In genomic region chr3:195195321-195196209, GRCh38 we compare ENCODE assay signal across 11 cellular contexts.
A peak's percentile ranks its signal among the peaks of the same experiment; 100 is the strongest.
DNase-seq lines count a peak whose midpoint lies in the region; ATAC-seq and TF ChIP-seq lines count a peak whose summit lies in the region.
"Had no signal": no experiment of that assay in that cellular context is flagged by ENCODE, and none has a peak within 500 bp of the region (broad histone marks: within the 10 kb centered on the region; RNA-seq: fewer than 3 reads in every experiment).

No MANE protein-coding gene starts in this region.

- no peak overlapping the region for H3K27ac Mint-ChIP-seq in naive thymus-derived CD8-positive, alpha-beta T cell

- H3K4me1 ChIP-seq in right atrium auricular region (peaks cover 0 to 20% of the 10 kb centered on the region in 2 donors), transverse colon (peaks cover 0 to 14% (median 4%) of the 10 kb centered on the region in 4 donors)
- H3K4me1 ChIP-seq: psoas muscle had no signal

- no peaks in the 10 kb centered on the region for H3K36me3 ChIP-seq in right atrium auricular region
- no peaks in the 10 kb centered on the region for H3K36me3 ChIP-seq in transverse colon

- peaks cover under 1 to 10% (median 9%) of the 10 kb centered on the region in 3 donors for H3K36me3 Mint-ChIP-seq in naive thymus-derived CD8-positive, alpha-beta T cell

- DNase-seq in activated effector memory CD4-positive, alpha-beta T cell treated with anti-CD3 and anti-CD28 coated beads, Interleukin-2, amount 50 U/mL, for 16 hours, result peak; percentile 49
- DNase-seq in activated effector memory CD4-positive, alpha-beta T cell treated with Interleukin-2 at 50 U/mL for 16 hours, result no peak
- DNase-seq in right atrium auricular region (ENCODE audit: low spot score) (peak; percentile 44), transverse colon (no peak), HCEC 1CT (no peak), mucosa of gallbladder (ENCODE audit: low spot score) (no peak)
- no peak for DNase-seq in naive thymus-derived CD8-positive, alpha-beta T cell
- DNase-seq: CD4-positive, alpha-beta memory T cell; stimulated activated naive CD4-positive, alpha-beta T cell treated with Interleukin-2 at 50 U/mL for 16 hours had no signal

- H3K4me3 Mint-ChIP-seq in naive thymus-derived CD8-positive, alpha-beta T cell, result no peak overlapping the region

- H3K9me3 Mint-ChIP-seq in naive thymus-derived CD8-positive, alpha-beta T cell, result peaks cover 0 to 15% (median 11%) of the 10 kb centered on the region in 9 donors

- no peak for TF ChIP-seq EP300 in transverse colon (IDR thresholded peaks at IDR 0.05; ENCODE audit: low read depth)

- H3K4me1 Mint-ChIP-seq in naive thymus-derived CD8-positive, alpha-beta T cell, result peaks cover 12 to 23% (median 16%) of the 10 kb centered on the region in 4 donors

- no peak for TF ChIP-seq POLR2A in transverse colon (IDR thresholded peaks at IDR 0.05)

- in situ Hi-C loops in transverse colon (cut with MboI; ENCODE audit: low pct_ligation_motif_present in 1 of 4, low pct_unique_long_range_greater_than_20kb in 1 of 4, low sequenced_read_pairs in 3 of 4), result no loop called here

- H3K27me3 ChIP-seq in right atrium auricular region (no peaks in the 10 kb centered on the region), transverse colon (no peaks in the 10 kb centered on the region)

- intact Hi-C loops in transverse colon (cut with DNase I; ENCODE audit: low total_unique reads), result no loop called here

- no peaks in the 10 kb centered on the region for H3K27me3 Mint-ChIP-seq in naive thymus-derived CD8-positive, alpha-beta T cell
- H3K27me3 Mint-ChIP-seq: CD4-positive, alpha-beta memory T cell had no signal

- peak overlapping the region in 1 of 2 donors; percentile 1 for H3K27ac ChIP-seq in right atrium auricular region
- H3K27ac ChIP-seq in transverse colon, result peak overlapping the region; percentile 3 to 57 (median 40)
- H3K27ac ChIP-seq: psoas muscle had no signal

- peak; percentile 20 for ATAC-seq in SK-N-SH treated with all-trans-retinoic acid at 6 μM for 48 hours
- ATAC-seq in naive thymus-derived CD8-positive, alpha-beta T cell, result no peak

- H3K9me3 ChIP-seq in right atrium auricular region (peaks cover 0 to 12% of the 10 kb centered on the region in 2 donors), transverse colon (peaks cover 0 to 5% of the 10 kb centered on the region in 2 donors)

- POLR2A ChIA-PET in naive thymus-derived CD8-positive, alpha-beta T cell (lab: Charles Lee), result no interaction called here

- TF ChIP-seq CTCF in right atrium auricular region (IDR thresholded peaks at IDR 0.05) (no peak), transverse colon (IDR thresholded peaks at IDR 0.05) (no peak)

- 86% methylated on average over 16 of the region's 17 CpGs; no CpG with 5 or more reads in 1 of the 2 donors for WGBS in transverse colon (ENCODE audit: low coverage in 1 of 2), 2 donors

- H3K4me3 ChIP-seq in right atrium auricular region, result no peak overlapping the region
- H3K4me3 ChIP-seq in transverse colon, result no peak overlapping the region
- H3K4me3 ChIP-seq: psoas muscle had no signal

TF ChIP-seq in SK-N-SH treated with all-trans-retinoic acid at 6 μM for 48 hours, 23 proteins besides CTCF, POLR2A, EP300 and RAD21:
- no peak for TF ChIP-seq CSRNP3 (CRISPR knock-in tag; IDR thresholded peaks at IDR 0.05)
- TF ChIP-seq ZNF70 (CRISPR knock-in tag; IDR thresholded peaks at IDR 0.05), result no peak
- no peak for TF ChIP-seq OSR1 (CRISPR knock-in tag; IDR thresholded peaks at IDR 0.05)
- TF ChIP-seq TCF4 (CRISPR knock-in tag; IDR thresholded peaks at IDR 0.05; ENCODE audit: borderline replicate concordance), result no peak
- TF ChIP-seq ZC3H10 (CRISPR knock-in tag; IDR thresholded peaks at IDR 0.05), result no peak
- TF ChIP-seq PATZ1 (CRISPR knock-in tag; IDR thresholded peaks at IDR 0.05; ENCODE audit: borderline replicate concordance), result no peak
- no peak for TF ChIP-seq BACH2 (CRISPR knock-in tag; IDR thresholded peaks at IDR 0.05; ENCODE audit: borderline replicate concordance)
- no peak for TF ChIP-seq TOX (CRISPR knock-in tag; IDR thresholded peaks at IDR 0.05; ENCODE audit: borderline replicate concordance)
- TF ChIP-seq POU6F1 (CRISPR knock-in tag; IDR thresholded peaks at IDR 0.05; ENCODE audit: borderline replicate concordance, low read depth), result no peak
- no peak for TF ChIP-seq ZFP3 (CRISPR knock-in tag; IDR thresholded peaks at IDR 0.05)
- no peak for TF ChIP-seq CREB5 (CRISPR knock-in tag; IDR thresholded peaks at IDR 0.05; ENCODE audit: low read depth)
- TF ChIP-seq ARNTL (CRISPR knock-in tag; IDR thresholded peaks at IDR 0.05; ENCODE audit: borderline replicate concordance, low read depth), result no peak
- no peak for TF ChIP-seq ZFP30 (CRISPR knock-in tag; IDR thresholded peaks at IDR 0.05)

Comparison
In these comparisons a context has a peak if more than half of its experiments do, and no peak if none do; other contexts are left out.
1. DNase-seq: peak in activated effector memory CD4-positive, alpha-beta T cell treated with anti-CD3 and anti-CD28 coated beads, Interleukin-2, amount 50 U/mL, for 16 hours (single experiment) and right atrium auricular region (single experiment); none in activated effector memory CD4-positive, alpha-beta T cell treated with Interleukin-2 at 50 U/mL for 16 hours (single experiment), transverse colon (single experiment), HCEC 1CT (single experiment), naive thymus-derived CD8-positive, alpha-beta T cell (0 of 10) and mucosa of gallbladder (single experiment).